Comparison of ENCODE assay signal across 9 cellular contexts in the genomic region with DNA sequence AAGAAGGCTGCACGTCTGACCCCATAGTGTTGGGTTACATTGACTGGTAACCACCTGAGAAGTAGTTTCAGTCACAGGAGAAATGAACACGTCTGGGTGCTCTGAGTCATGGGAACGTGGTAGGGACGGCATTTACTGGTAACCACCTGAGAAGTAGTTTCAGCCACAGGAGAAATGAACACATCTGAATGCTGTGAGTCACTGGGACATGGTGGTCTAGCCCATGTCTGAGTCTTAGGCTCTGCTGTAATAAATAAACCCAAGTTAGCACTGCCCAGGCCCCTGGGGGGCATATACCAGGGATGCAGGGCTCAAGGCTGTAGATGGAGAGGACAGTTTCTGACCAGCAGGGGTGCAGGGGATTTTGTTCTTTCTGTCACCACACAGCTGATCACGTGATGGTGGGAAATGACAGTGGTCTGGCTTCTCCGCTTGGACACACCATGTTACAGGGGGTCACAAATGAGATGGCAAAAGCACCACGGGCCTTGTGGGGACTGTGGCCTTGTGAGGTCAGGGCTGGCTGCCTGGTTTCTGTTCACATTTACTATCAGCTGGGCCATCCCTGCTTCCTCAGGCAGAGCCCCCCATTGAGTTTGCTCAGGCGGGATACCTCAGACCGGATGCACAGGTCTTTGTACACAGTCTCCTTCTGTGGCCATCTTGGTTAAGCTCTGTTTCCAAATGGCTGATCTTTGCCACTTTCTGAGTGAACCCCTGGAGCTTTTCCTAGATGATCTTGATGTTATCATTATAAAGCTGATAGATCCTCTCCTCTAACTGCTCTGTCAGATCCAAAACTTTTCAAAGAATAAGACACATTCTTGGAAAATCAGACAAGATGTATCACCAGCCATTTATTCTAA. TPM values are rescaled to one million over a fixed set of nuclear protein-coding genes. Genes with fewer than 3 reads are reported as not detected.
DNase-seq lines count a peak whose midpoint lies in the region; ATAC-seq and TF ChIP-seq lines count a peak whose summit lies in the region.
"Had no signal": no experiment of that assay in that cellular context is flagged by ENCODE, and none has a peak within 500 bp of the region (broad histone marks: within the 10 kb centered on the region; RNA-seq: fewer than 3 reads in every experiment).

No MANE protein-coding gene starts in this region.

- no peak overlapping the region for H3K4me2 ChIP-seq in osteoblast (ENCODE audit: insufficient read depth, low read length)

- no peak overlapping the region for H3K4me3 Mint-ChIP-seq in CD4-positive, CD25-positive, alpha-beta regulatory T cell
- H3K4me3 Mint-ChIP-seq in activated naive CD8-positive, alpha-beta T cell = no peak overlapping the region
- H3K4me3 Mint-ChIP-seq in Calu3 (ENCODE audit: low read depth, unreplicated experiment) = no peak overlapping the region

- H4K20me1 ChIP-seq in osteoblast (ENCODE audit: insufficient read depth, low read length) = no peaks in the 10 kb centered on the region

- H3K27ac ChIP-seq in CD4-positive, CD25-positive, alpha-beta regulatory T cell (ENCODE audit: insufficient read depth, low read length, poor library complexity, severe bottlenecking) = no peak overlapping the region
- no peak overlapping the region for H3K27ac ChIP-seq in osteoblast (ENCODE audit: low read depth, low read length)

- peak; percentile 55 to 75 for ATAC-seq in CD4-positive, CD25-positive, alpha-beta regulatory T cell (ENCODE audit: low read depth in 2 of 2)
- ATAC-seq in GM19372 (IDR thresholded peaks at IDR 0.05; ENCODE audit: low read depth, unreplicated experiment) (peak; percentile 86), HG03175 (IDR thresholded peaks at IDR 0.05; ENCODE audit: unreplicated experiment) (peak; percentile 94)

- TF ChIP-seq CTCF in osteoblast (IDR thresholded peaks at IDR 0.05; ENCODE audit: extremely low read depth, low read depth, low read length) = no peak
- no peak for TF ChIP-seq CTCF in Calu3 (IDR thresholded peaks at IDR 0.05; ENCODE audit: unreplicated experiment)

- no peak overlapping the region for H3K4me3 ChIP-seq in CD4-positive, CD25-positive, alpha-beta regulatory T cell (ENCODE audit: low read depth, low read length)
- H3K4me3 ChIP-seq in osteoblast (ENCODE audit: insufficient read depth, low read length) = no peak overlapping the region

- no peaks in the 10 kb centered on the region for H3K27me3 ChIP-seq in CD4-positive, CD25-positive, alpha-beta regulatory T cell (ENCODE audit: control insufficient read depth, insufficient read depth, low read length)
- no peaks in the 10 kb centered on the region for H3K27me3 ChIP-seq in osteoblast (ENCODE audit: insufficient read depth, low read length)

- no peaks in the 10 kb centered on the region for H3K9me3 Mint-ChIP-seq in CD4-positive, CD25-positive, alpha-beta regulatory T cell
- H3K9me3 Mint-ChIP-seq in activated naive CD8-positive, alpha-beta T cell (ENCODE audit: low read depth) = no peaks in the 10 kb centered on the region
- H3K9me3 Mint-ChIP-seq in Calu3 (ENCODE audit: low read depth, unreplicated experiment) = no peaks in the 10 kb centered on the region

- H3K4me1 ChIP-seq in CD4-positive, CD25-positive, alpha-beta regulatory T cell (ENCODE audit: control insufficient read depth, insufficient read depth, low read length, poor library complexity, severe bottlenecking) = no peaks in the 10 kb centered on the region
- H3K4me1 ChIP-seq in osteoblast (ENCODE audit: insufficient read depth, low read length) = no peaks in the 10 kb centered on the region

- peak in 1 of 3 donors; percentile 59 for DNase-seq in CD4-positive, CD25-positive, alpha-beta regulatory T cell
- DNase-seq in NCI-H524 treated with DMSO at 0.1 percent for 48 hours (lab: John Stamatoyannopoulos, UW) (no peak), RPMI8226 (no peak), osteoblast (ENCODE audit: insufficient read length, low spot score, missing footprints) (no peak), Calu3 (no peak)
- DNase-seq: DND-41 had no signal

- H3K27me3 Mint-ChIP-seq in CD4-positive, CD25-positive, alpha-beta regulatory T cell = no peaks in the 10 kb centered on the region
- H3K27me3 Mint-ChIP-seq in activated naive CD8-positive, alpha-beta T cell = no peaks in the 10 kb centered on the region
- peaks cover 16% of the 10 kb centered on the region for H3K27me3 Mint-ChIP-seq in Calu3 (ENCODE audit: unreplicated experiment)

- no peaks in the 10 kb centered on the region for H3K36me3 ChIP-seq in CD4-positive, CD25-positive, alpha-beta regulatory T cell (ENCODE audit: control insufficient read depth, insufficient read depth, low read length)
- no peaks in the 10 kb centered on the region for H3K36me3 ChIP-seq in osteoblast (ENCODE audit: insufficient read depth, low read length)

- no peaks in the 10 kb centered on the region for H3K9me3 ChIP-seq in CD4-positive, CD25-positive, alpha-beta regulatory T cell (ENCODE audit: control insufficient read depth in 2 of 2, low read length in 2 of 2)
- H3K9me3 ChIP-seq in osteoblast (ENCODE audit: low read depth, low read length) = no peaks in the 10 kb centered on the region

- CTCF ChIA-PET in Calu3 (lab: Charles Lee) = no interaction called here

- no peaks in the 10 kb centered on the region for H3K79me2 ChIP-seq in osteoblast (ENCODE audit: insufficient read depth, low read length)

- H2AFZ ChIP-seq in osteoblast (ENCODE audit: low read length) = no peak overlapping the region

- BruUV-seq in Calu3 (replicated peaks; lab: Mats Ljungman, UMichigan) = no TSS peak

- intact Hi-C loops in Calu3 (cut with micrococcal nuclease; ENCODE audit: unreplicated experiment) = no loop called here

- H3K27ac Mint-ChIP-seq in CD4-positive, CD25-positive, alpha-beta regulatory T cell = peak overlapping the region; percentile 3 to 23 (median 22)
- peak overlapping the region; percentile 74 for H3K27ac Mint-ChIP-seq in activated naive CD8-positive, alpha-beta T cell
- H3K27ac Mint-ChIP-seq in Calu3 (ENCODE audit: unreplicated experiment) = no peak overlapping the region

- no peaks in the 10 kb centered on the region for H3K36me3 Mint-ChIP-seq in CD4-positive, CD25-positive, alpha-beta regulatory T cell
- no peaks in the 10 kb centered on the region for H3K36me3 Mint-ChIP-seq in activated naive CD8-positive, alpha-beta T cell
- H3K36me3 Mint-ChIP-seq in Calu3 (ENCODE audit: insufficient read depth, unreplicated experiment) = no peaks in the 10 kb centered on the region

- H3K4me1 Mint-ChIP-seq in CD4-positive, CD25-positive, alpha-beta regulatory T cell = peaks cover 0 to 11% (median 6%) of the 10 kb centered on the region in 4 donors
- peaks cover 14% of the 10 kb centered on the region for H3K4me1 Mint-ChIP-seq in activated naive CD8-positive, alpha-beta T cell (ENCODE audit: low read depth)
- H3K4me1 Mint-ChIP-seq in Calu3 (ENCODE audit: low read depth, unreplicated experiment) = no peaks in the 10 kb centered on the region

RNA-seq across cellular contexts. Expression of gene C12orf42, which starts 9.8 kb away (rescaled TPM):
- 8.3 TPM for total RNA-seq in CD4-positive, CD25-positive, alpha-beta regulatory T cell
- polyA plus RNA-seq in CD4-positive, CD25-positive, alpha-beta regulatory T cell = 1 to 10 TPM; 3.8 to 10.0 (median 7.2) TPM
- total RNA-seq in osteoblast (not detected in 2 replicates), Calu3 (2022) (not detected in 2 replicates)
